8 cellular contexts compared by ENCODE assay signal in genomic region chr15:52877255-52877654, GRCh38.
"Had no signal": no experiment of that assay in that cellular context is flagged by ENCODE, and none has a peak within 500 bp of the region (broad histone marks: within the 10 kb centered on the region; RNA-seq: fewer than 3 reads in every experiment).

No MANE protein-coding gene starts in this region.

- H3K36me3 Mint-ChIP-seq: IgD-negative memory B cell had no signal

- H3K9me3 Mint-ChIP-seq: GM23338, H9, IgD-negative memory B cell had no signal

- FAIRE-seq: H1, H54, HTR-8/SVneo had no signal

- H3K4me3 ChIP-seq: GM23338 had no signal

- H3K27ac Mint-ChIP-seq: GM23338, H9, IgD-negative memory B cell had no signal

- DNase-seq: H9, HCEC 1CT, KBM-7 had no signal

- H2AFZ ChIP-seq: GM23338 had no signal

- H3K4me2 ChIP-seq: GM23338 had no signal

- H3K4me1 Mint-ChIP-seq: IgD-negative memory B cell had no signal

- ATAC-seq: GM23338 had no signal

- H3K4me3 Mint-ChIP-seq: GM23338, H9, IgD-negative memory B cell had no signal
